Comparison of ENCODE assay signal across 8 cellular contexts in genomic region chr1:65147424-65148177, GRCh38. TPM values are rescaled to one million over a fixed set of nuclear protein-coding genes. Genes with fewer than 3 reads are reported as not detected.
A peak's percentile ranks its signal among the peaks of the same experiment; 100 is the strongest.
DNase-seq lines count a peak whose midpoint lies in the region; ATAC-seq and TF ChIP-seq lines count a peak whose summit lies in the region.

No MANE protein-coding gene starts in this region.

- no peak for TF ChIP-seq CTCF in RWPE2 (IDR thresholded peaks at IDR 0.05; ENCODE audit: poor library complexity, severe bottlenecking)
- TF ChIP-seq CTCF in astrocyte of the spinal cord (IDR thresholded peaks at IDR 0.05; ENCODE audit: low read depth, low read length): no peak

- peak overlapping the region; percentile 98 for H3K4me2 ChIP-seq in skeletal muscle satellite cell (ENCODE audit: low read length)

- H3K9ac ChIP-seq in iPS-15b (ENCODE audit: low read depth, low read length) (peak overlapping the region; percentile 20), skeletal muscle satellite cell (ENCODE audit: low read depth, low read length) (peak overlapping the region; percentile 80)

- H3K36me3 ChIP-seq in RWPE2 (ENCODE audit: low read depth) (peaks cover 17% of the 10 kb centered on the region), iPS-15b (ENCODE audit: control insufficient read depth, insufficient read depth, low read length) (no peaks in the 10 kb centered on the region), skeletal muscle satellite cell (ENCODE audit: insufficient read depth, low read length) (no peaks in the 10 kb centered on the region)

- H3K9me3 ChIP-seq in RWPE2 (ENCODE audit: severe bottlenecking) (no peaks in the 10 kb centered on the region), iPS-15b (ENCODE audit: control insufficient read depth, insufficient read depth, low read length) (no peaks in the 10 kb centered on the region), skeletal muscle satellite cell (replicated peaks; ENCODE audit: low read length) (no peaks in the 10 kb centered on the region)

- H3K27ac ChIP-seq in RWPE2 (ENCODE audit: poor library complexity, severe bottlenecking): peak overlapping the region; percentile 80

- H3K27me3 ChIP-seq in RWPE2 (ENCODE audit: insufficient read depth, poor library complexity, severe bottlenecking) (no peaks in the 10 kb centered on the region), iPS-15b (ENCODE audit: control insufficient read depth, insufficient read depth, low read length) (peaks cover 43% of the 10 kb centered on the region), skeletal muscle satellite cell (ENCODE audit: control insufficient read depth, insufficient read depth, low read length) (peaks cover 9% of the 10 kb centered on the region)

- H3K4me1 ChIP-seq in RWPE2 (ENCODE audit: insufficient read depth, poor library complexity, severe bottlenecking): peaks cover 6% of the 10 kb centered on the region
- peaks cover 18% of the 10 kb centered on the region for H3K4me1 ChIP-seq in iPS-15b (ENCODE audit: control insufficient read depth, insufficient read depth, low read length)
- peaks cover 12% of the 10 kb centered on the region for H3K4me1 ChIP-seq in skeletal muscle satellite cell (ENCODE audit: control insufficient read depth, insufficient read depth, low read length)

- H3K4me3 ChIP-seq in RWPE2 (ENCODE audit: severe bottlenecking): peak overlapping the region; percentile 59
- H3K4me3 ChIP-seq in astrocyte of the spinal cord (ENCODE audit: low read depth, low read length): peak overlapping the region; percentile 52
- H3K4me3 ChIP-seq in iPS-15b (ENCODE audit: low read depth, low read length): peak overlapping the region; percentile 71
- peak overlapping the region; percentile 88 for H3K4me3 ChIP-seq in skeletal muscle satellite cell (ENCODE audit: low read length)

- in situ Hi-C loops in astrocyte of the spinal cord (cut with HindIII; ENCODE audit: low sequenced_read_pairs): no loop called here

- DNase-seq in COLO668 (lab: John Stamatoyannopoulos, UW; ENCODE audit: unreplicated experiment) (peak; percentile 90), RWPE2 (ENCODE audit: low spot score) (peak; percentile 62), astrocyte of the spinal cord (ENCODE audit: low read depth, low spot score) (peak; percentile 26)

- ATAC-seq in GM19395 (IDR thresholded peaks at IDR 0.05; ENCODE audit: unreplicated experiment): peak; percentile 62
- peak; percentile 79 for ATAC-seq in HG03432 (IDR thresholded peaks at IDR 0.05; ENCODE audit: unreplicated experiment)
- peak; percentile 55 for ATAC-seq in RWPE2 (ENCODE audit: low read depth)
- ATAC-seq in GM18870 (IDR thresholded peaks at IDR 0.05; ENCODE audit: unreplicated experiment): no peak

RNA-seq across cellular contexts. Expression of gene AK4, which starts 0.4 kb away (rescaled TPM):
- total RNA-seq in skeletal muscle satellite cell (2012; rRNA removed): 76.0 and 118 TPM in 2 replicates

Comparison
In these comparisons a context has a peak if more than half of its experiments do, and no peak if none do; other contexts are left out.
1. DNase-seq: peak in every context shown above with its lines; median percentile 90 in COLO668; 62 in RWPE2; 26 in astrocyte of the spinal cord.